8 cellular contexts compared by ENCODE assay signal in genomic region chrX:16826207-16826606, GRCh38. TPM values are rescaled to one million over a fixed set of nuclear protein-coding genes. Genes with fewer than 3 reads are reported as not detected.
A peak's percentile ranks its signal among the peaks of the same experiment; 100 is the strongest.
DNase-seq lines count a peak whose midpoint lies in the region; ATAC-seq, FAIRE-seq and TF ChIP-seq lines count a peak whose summit lies in the region.

No MANE protein-coding gene starts in this region.

- H2AFZ ChIP-seq in Loucy (ENCODE audit: low read length) = no peak overlapping the region

- H3K27me3 Mint-ChIP-seq in WTC11 (ENCODE audit: low read depth) = no peaks in the 10 kb centered on the region

- CTCF ChIA-PET in A549 (lab: Yijun Ruan, JAX) = interaction anchor here (0.6 to 6.8 kb wide), 34 partner anchors 9 to 415 kb away, joined by 3 to 70 read pairs (median 4); no protein-coding TSS in a partner anchor
- CTCF ChIA-PET in WTC11 (lab: Charles Lee) = interaction anchor here (0.7 to 2.2 kb wide), 5 partner anchors 9 to 220 kb away, joined by 3 to 11 read pairs (median 5); no protein-coding TSS in a partner anchor

- H3K4me2 ChIP-seq in A549 = peak overlapping the region; percentile 40
- H3K4me2 ChIP-seq in DOHH2 (ENCODE audit: low read length) = no peak overlapping the region
- H3K4me2 ChIP-seq in Loucy (ENCODE audit: low read depth, low read length, poor library complexity, severe bottlenecking) = no peak overlapping the region

- intact Hi-C loops in right cardiac atrium (cut with DNase I) = loop anchor here in 2 of 4 donors (5.0 to 10.0 kb wide), 2 partner anchors 36 to 219 kb away; no protein-coding TSS in a partner anchor

- H3K4me1 ChIP-seq in A549 (peaks cover 39% of the 10 kb centered on the region), DOHH2 (ENCODE audit: control insufficient read depth, low read length) (peaks cover 7% of the 10 kb centered on the region; the same call in 1 of the 2 replicates), Loucy (ENCODE audit: insufficient read depth, low read length, poor library complexity, severe bottlenecking) (no peaks in the 10 kb centered on the region), right cardiac atrium (ENCODE audit: control insufficient read depth, insufficient read depth, low read length) (no peaks in the 10 kb centered on the region)

- no peaks in the 10 kb centered on the region for H3F3A ChIP-seq in DOHH2 (ENCODE audit: control insufficient read depth, insufficient read depth)
- H3F3A ChIP-seq in Loucy (ENCODE audit: low read depth) = no peaks in the 10 kb centered on the region

- WGBS in A549 (ENCODE audit: missing lambda C conversion rate) = 0% methylated on average over 3 of the region's 3 CpGs
- 58% methylated on average over 3 of the region's 3 CpGs for WGBS in right cardiac atrium

- H3K9ac ChIP-seq in Loucy (ENCODE audit: low read depth, low read length, poor library complexity, severe bottlenecking) = no peak overlapping the region

- peak; percentile 43 for FAIRE-seq in A549 (lab: Jason Lieb, UNC)

- H3K36me3 Mint-ChIP-seq in WTC11 = peaks cover 23% of the 10 kb centered on the region

- H3K27ac ChIP-seq in A549 = peak overlapping the region; percentile 56 to 80
- no peak overlapping the region for H3K27ac ChIP-seq in DOHH2 (ENCODE audit: low read depth, low read length)
- H3K27ac ChIP-seq in right cardiac atrium (ENCODE audit: low read length) = no peak overlapping the region
- peak overlapping the region; percentile 44 for H3K27ac ChIP-seq in temporal lobe (ENCODE audit: low read depth, low read length)

- H3K4me3 ChIP-seq in A549 (no peak overlapping the region), DOHH2 (ENCODE audit: low read length) (no peak overlapping the region), Loucy (ENCODE audit: low read length, poor library complexity, severe bottlenecking) (no peak overlapping the region), right cardiac atrium (ENCODE audit: low read length) (no peak overlapping the region)

- TF ChIP-seq CTCF in A549 (IDR thresholded peaks at IDR 0.05) (peak; percentile 63), DOHH2 (IDR thresholded peaks at IDR 0.05; ENCODE audit: low read depth, low read length, poor library complexity, severe bottlenecking) (peak; percentile 46), Loucy (conservative IDR thresholded peaks at IDR 0.05; ENCODE audit: low read length) (peak; percentile 55), WTC11 (IDR thresholded peaks at IDR 0.05) (no peak)

- H3K9me2 ChIP-seq in DOHH2 (replicated peaks; ENCODE audit: control insufficient read depth, low read length) (no peaks in the 10 kb centered on the region), Loucy (replicated peaks; ENCODE audit: low read depth, low read length) (no peaks in the 10 kb centered on the region)

- TF ChIP-seq POLR2A in A549 (IDR thresholded peaks at IDR 0.05; ENCODE audit: low read length) = no peak

- peak; percentile 63 to 71 for TF ChIP-seq RAD21 in A549 (conservative IDR thresholded peaks at IDR 0.05 in 1 of 2, IDR thresholded peaks at IDR 0.05 in 1 of 2)

- H3K27me3 ChIP-seq in DOHH2 (ENCODE audit: control insufficient read depth, low read length) (no peaks in the 10 kb centered on the region), Loucy (ENCODE audit: insufficient read depth, low read length, poor library complexity, severe bottlenecking) (no peaks in the 10 kb centered on the region), right cardiac atrium (ENCODE audit: control insufficient read depth, insufficient read depth) (no peaks in the 10 kb centered on the region)

- ATAC-seq in A549 = peak; percentile 78 to 79; a peak in 5 of 6 replicates
- no peak for ATAC-seq in WTC11
- ATAC-seq in right cardiac atrium = peak; percentile 11 to 50
- no peak for ATAC-seq in HG02973 (IDR thresholded peaks at IDR 0.05; ENCODE audit: unreplicated experiment)

- H3K9me3 Mint-ChIP-seq in WTC11 = no peaks in the 10 kb centered on the region

- H3K27ac Mint-ChIP-seq in WTC11 = no peak overlapping the region

- POLR2A ChIA-PET in A549 (lab: Yijun Ruan, JAX) (interaction anchor here (1.0 kb wide), 1 partner anchor 107 kb away, joined by 3 read pairs; no protein-coding TSS in a partner anchor), WTC11 (lab: Charles Lee) (no interaction called here)

- DNase-seq in A549 (ENCODE audit: low read depth in 1 of 2, low spot score in 1 of 2) (peak; percentile 41 to 72), WTC11 (ENCODE audit: low spot score) (no peak), right cardiac atrium (no peak), NCI-H128 (lab: John Stamatoyannopoulos, UW; ENCODE audit: unreplicated experiment) (no peak)

- H3K4me1 Mint-ChIP-seq in WTC11 = peaks cover 23% of the 10 kb centered on the region

- TF ChIP-seq EP300 in A549 (IDR thresholded peaks at IDR 0.05) = no peak

- no peak overlapping the region for H3K4me3 Mint-ChIP-seq in WTC11

- H4K20me1 ChIP-seq in DOHH2 (ENCODE audit: control insufficient read depth, insufficient read depth, low read depth, low read length) = no peaks in the 10 kb centered on the region
- no peaks in the 10 kb centered on the region for H4K20me1 ChIP-seq in Loucy (ENCODE audit: insufficient read depth, low read length, poor library complexity, severe bottlenecking)

- H3K79me2 ChIP-seq in DOHH2 (ENCODE audit: control insufficient read depth, low read length) (peaks cover 7% of the 10 kb centered on the region; the same call in 1 of the 2 replicates), Loucy (ENCODE audit: insufficient read depth, low read length) (no peaks in the 10 kb centered on the region)

- H3K36me3 ChIP-seq in DOHH2 (ENCODE audit: control insufficient read depth, low read length) (peaks cover 75% of the 10 kb centered on the region), Loucy (ENCODE audit: insufficient read depth, low read length) (peaks cover 15% of the 10 kb centered on the region; the same call in 1 of the 2 replicates)

- H3K9me3 ChIP-seq in A549 (no peaks in the 10 kb centered on the region), DOHH2 (ENCODE audit: control insufficient read depth, insufficient read depth, low read length) (no peaks in the 10 kb centered on the region), Loucy (ENCODE audit: insufficient read depth, low read depth, low read length) (no peaks in the 10 kb centered on the region), right cardiac atrium (ENCODE audit: control insufficient read depth, low read length) (no peaks in the 10 kb centered on the region)

TF ChIP-seq in A549, 52 proteins besides CTCF, POLR2A, EP300 and RAD21 (continues in another document):
- TF ChIP-seq TFCP2L1 (CRISPR knock-in tag; IDR thresholded peaks at IDR 0.05) = no peak
- TF ChIP-seq FOSB (CRISPR knock-in tag; IDR thresholded peaks at IDR 0.05) = no peak
- no peak for TF ChIP-seq JUN (IDR thresholded peaks at IDR 0.05)
- TF ChIP-seq MAFK (IDR thresholded peaks at IDR 0.05; ENCODE audit: partially characterized antibody) = peak; percentile 89
- TF ChIP-seq CEBPB (IDR thresholded peaks at IDR 0.05) = no peak
- TF ChIP-seq ESRRA (IDR thresholded peaks at IDR 0.05; ENCODE audit: borderline replicate concordance, low read length) = no peak
- no peak for TF ChIP-seq FOSL2 (IDR thresholded peaks at IDR 0.05)
- peak; percentile 55 for TF ChIP-seq FOSL2 (CRISPR knock-in tag; IDR thresholded peaks at IDR 0.05)
- no peak for TF ChIP-seq ATOH8 (CRISPR knock-in tag; IDR thresholded peaks at IDR 0.05; ENCODE audit: low read depth)

TF ChIP-seq in WTC11, 78 proteins besides CTCF, POLR2A, EP300 and RAD21:
- TF ChIP-seq ZNF317 (CRISPR knock-in tag; IDR thresholded peaks at IDR 0.05; ENCODE audit: borderline replicate concordance, low read depth) = no peak
- no peak for TF ChIP-seq FOXP1 (CRISPR knock-in tag; IDR thresholded peaks at IDR 0.05; ENCODE audit: borderline replicate concordance)
- 0 out of 2 replicates have a peak, but pooled peaks have one; percentile 32 for TF ChIP-seq NFE2L1 (CRISPR knock-in tag; IDR thresholded peaks at IDR 0.05)
- TF ChIP-seq ZNF263 (CRISPR knock-in tag; IDR thresholded peaks at IDR 0.05; ENCODE audit: low read depth) = no peak
- TF ChIP-seq ZNF121 (CRISPR knock-in tag; IDR thresholded peaks at IDR 0.05) = no peak

RNA-seq across cellular contexts. Expression of gene TXLNG, which starts 39.9 kb away (rescaled TPM):
- 30.8 and 36.8 TPM in 2 replicates for polyA plus RNA-seq in A549 (2011; rRNA removed)
- polyA plus RNA-seq in A549 (2012; cell fraction: cytosol; rRNA removed) = 9.7 and 9.9 TPM in 2 replicates
- 7.1 and 12.9 TPM in 2 replicates for polyA plus RNA-seq in A549 (2012; cell fraction: nucleus; rRNA removed)
- polyA plus RNA-seq in A549 (2017; fragmentation: RNase III; extraction: RNeasy Plus Mini Kit Qiagen cat#74134 plus additional on column Dnase treatment) = 15.5 to 18.1 TPM (median 16.0 TPM) in 3 replicates
- polyA minus RNA-seq in A549 (2011; rRNA and poly(A)+ RNA removed) = 8.1 and 8.4 TPM in 2 replicates
- 30.0 to 31.6 TPM (median 31.1 TPM) in 3 replicates for total RNA-seq in WTC11 (2021)
- total RNA-seq in right cardiac atrium = 1 to 10 TPM; 5.9 to 8.0 (median 7.1) TPM
- 4.6 TPM for polyA plus RNA-seq in right cardiac atrium
- 9.1 TPM for total RNA-seq in temporal lobe

RNA-seq across cellular contexts. Expression of gene RBBP7, which starts 44.0 kb away (rescaled TPM):
- 301 and 311 TPM in 2 replicates for polyA plus RNA-seq in A549 (2011; rRNA removed)
- 172 and 177 TPM in 2 replicates for polyA plus RNA-seq in A549 (2012; cell fraction: cytosol; rRNA removed)
- polyA plus RNA-seq in A549 (2012; cell fraction: nucleus; rRNA removed) = 95.5 and 159 TPM in 2 replicates
- polyA plus RNA-seq in A549 (2017; fragmentation: RNase III; extraction: RNeasy Plus Mini Kit Qiagen cat#74134 plus additional on column Dnase treatment) = 222 to 232 TPM (median 232 TPM) in 3 replicates
- polyA minus RNA-seq in A549 (2011; rRNA and poly(A)+ RNA removed) = 133 TPM in 2 replicates
- 113 to 120 TPM (median 118 TPM) in 3 replicates for total RNA-seq in WTC11 (2021)
- total RNA-seq in right cardiac atrium = 10 to 100 TPM; 86.9 to 99.3 (median 92.3) TPM
- 118 TPM for polyA plus RNA-seq in right cardiac atrium
- total RNA-seq in temporal lobe = 63.2 TPM

Comparison
In these comparisons a context has a peak if more than half of its experiments do, and no peak if none do; other contexts are left out.
1. ATAC-seq: peak in A549 (2 of 2) and right cardiac atrium (2 of 2); none in WTC11 (single experiment) and HG02973 (single experiment).
2. DNase-seq: peak in A549 (2 of 2); none in WTC11 (single experiment), right cardiac atrium (0 of 3) and NCI-H128 (single experiment).
3. H3K27ac ChIP-seq: peak in A549 (2 of 2) and temporal lobe (single experiment); none in DOHH2 (single experiment) and right cardiac atrium (single experiment).
4. Of the 8 proteins assayed by ChIP-seq in both WTC11 and A549: peak only in WTC11: none; only in A549: CTCF; in both: none; in neither: 7.